1 cellular context compared by ENCODE assay signal in the genomic region with DNA sequence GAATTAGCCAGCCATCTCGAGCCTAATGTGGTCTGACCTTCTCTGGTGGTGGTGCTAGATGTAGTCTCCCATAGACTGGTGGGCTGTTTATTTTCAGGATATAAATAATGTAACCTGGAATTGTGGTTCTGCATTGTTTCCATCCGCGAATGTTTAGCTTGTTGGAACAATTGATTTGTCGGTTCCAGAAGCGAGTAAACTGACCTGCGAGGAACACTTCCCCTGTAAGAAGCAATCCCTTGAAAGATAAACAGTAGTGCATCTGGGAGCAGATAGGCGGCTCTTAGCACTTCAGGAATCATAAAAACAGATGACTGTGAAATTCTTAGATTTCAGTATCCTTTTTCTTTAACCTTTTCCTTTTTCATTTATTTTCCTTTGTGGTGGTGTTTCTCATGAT.
TF ChIP-seq lines count a peak whose summit lies in the region.

No MANE protein-coding gene starts in this region.

TF ChIP-seq in HepG2, 621 proteins besides CTCF, POLR2A, EP300 and RAD21:
- TF ChIP-seq, protein P1, sequence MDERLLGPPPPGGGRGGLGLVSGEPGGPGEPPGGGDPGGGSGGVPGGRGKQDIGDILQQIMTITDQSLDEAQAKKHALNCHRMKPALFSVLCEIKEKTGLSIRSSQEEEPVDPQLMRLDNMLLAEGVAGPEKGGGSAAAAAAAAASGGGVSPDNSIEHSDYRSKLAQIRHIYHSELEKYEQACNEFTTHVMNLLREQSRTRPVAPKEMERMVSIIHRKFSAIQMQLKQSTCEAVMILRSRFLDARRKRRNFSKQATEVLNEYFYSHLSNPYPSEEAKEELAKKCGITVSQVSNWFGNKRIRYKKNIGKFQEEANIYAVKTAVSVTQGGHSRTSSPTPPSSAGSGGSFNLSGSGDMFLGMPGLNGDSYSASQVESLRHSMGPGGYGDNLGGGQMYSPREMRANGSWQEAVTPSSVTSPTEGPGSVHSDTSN (CRISPR knock-in tag; IDR thresholded peaks at IDR 0.05) = no peak
- TF ChIP-seq ZSCAN31 (CRISPR knock-in tag; IDR thresholded peaks at IDR 0.05; ENCODE audit: low read depth) = no peak
- TF ChIP-seq RBM22 (optimal IDR thresholded peaks at IDR 0.05; ENCODE audit: low read length) = peak; percentile 78
- no peak for TF ChIP-seq ZBTB3 (CRISPR knock-in tag; IDR thresholded peaks at IDR 0.05; ENCODE audit: borderline replicate concordance, low read depth)
- peak; percentile 18; the same call in 1 of the 2 replicates for TF ChIP-seq PAF1 (CRISPR knock-in tag; IDR thresholded peaks at IDR 0.05)
- no peak for TF ChIP-seq SAFB2 (CRISPR knock-in tag; IDR thresholded peaks at IDR 0.05; ENCODE audit: borderline replicate concordance, low read depth)
- TF ChIP-seq, protein P2, sequence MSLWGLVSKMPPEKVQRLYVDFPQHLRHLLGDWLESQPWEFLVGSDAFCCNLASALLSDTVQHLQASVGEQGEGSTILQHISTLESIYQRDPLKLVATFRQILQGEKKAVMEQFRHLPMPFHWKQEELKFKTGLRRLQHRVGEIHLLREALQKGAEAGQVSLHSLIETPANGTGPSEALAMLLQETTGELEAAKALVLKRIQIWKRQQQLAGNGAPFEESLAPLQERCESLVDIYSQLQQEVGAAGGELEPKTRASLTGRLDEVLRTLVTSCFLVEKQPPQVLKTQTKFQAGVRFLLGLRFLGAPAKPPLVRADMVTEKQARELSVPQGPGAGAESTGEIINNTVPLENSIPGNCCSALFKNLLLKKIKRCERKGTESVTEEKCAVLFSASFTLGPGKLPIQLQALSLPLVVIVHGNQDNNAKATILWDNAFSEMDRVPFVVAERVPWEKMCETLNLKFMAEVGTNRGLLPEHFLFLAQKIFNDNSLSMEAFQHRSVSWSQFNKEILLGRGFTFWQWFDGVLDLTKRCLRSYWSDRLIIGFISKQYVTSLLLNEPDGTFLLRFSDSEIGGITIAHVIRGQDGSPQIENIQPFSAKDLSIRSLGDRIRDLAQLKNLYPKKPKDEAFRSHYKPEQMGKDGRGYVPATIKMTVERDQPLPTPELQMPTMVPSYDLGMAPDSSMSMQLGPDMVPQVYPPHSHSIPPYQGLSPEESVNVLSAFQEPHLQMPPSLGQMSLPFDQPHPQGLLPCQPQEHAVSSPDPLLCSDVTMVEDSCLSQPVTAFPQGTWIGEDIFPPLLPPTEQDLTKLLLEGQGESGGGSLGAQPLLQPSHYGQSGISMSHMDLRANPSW (CRISPR knock-in tag; IDR thresholded peaks at IDR 0.05; ENCODE audit: borderline replicate concordance) = no peak
- TF ChIP-seq, protein P3, sequence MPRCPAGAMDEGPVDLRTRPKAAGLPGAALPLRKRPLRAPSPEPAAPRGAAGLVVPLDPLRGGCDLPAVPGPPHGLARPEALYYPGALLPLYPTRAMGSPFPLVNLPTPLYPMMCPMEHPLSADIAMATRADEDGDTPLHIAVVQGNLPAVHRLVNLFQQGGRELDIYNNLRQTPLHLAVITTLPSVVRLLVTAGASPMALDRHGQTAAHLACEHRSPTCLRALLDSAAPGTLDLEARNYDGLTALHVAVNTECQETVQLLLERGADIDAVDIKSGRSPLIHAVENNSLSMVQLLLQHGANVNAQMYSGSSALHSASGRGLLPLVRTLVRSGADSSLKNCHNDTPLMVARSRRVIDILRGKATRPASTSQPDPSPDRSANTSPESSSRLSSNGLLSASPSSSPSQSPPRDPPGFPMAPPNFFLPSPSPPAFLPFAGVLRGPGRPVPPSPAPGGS (CRISPR knock-in tag; IDR thresholded peaks at IDR 0.05) = no peak
